Comparison of ENCODE assay signal across 8 cellular contexts in the genomic region with DNA sequence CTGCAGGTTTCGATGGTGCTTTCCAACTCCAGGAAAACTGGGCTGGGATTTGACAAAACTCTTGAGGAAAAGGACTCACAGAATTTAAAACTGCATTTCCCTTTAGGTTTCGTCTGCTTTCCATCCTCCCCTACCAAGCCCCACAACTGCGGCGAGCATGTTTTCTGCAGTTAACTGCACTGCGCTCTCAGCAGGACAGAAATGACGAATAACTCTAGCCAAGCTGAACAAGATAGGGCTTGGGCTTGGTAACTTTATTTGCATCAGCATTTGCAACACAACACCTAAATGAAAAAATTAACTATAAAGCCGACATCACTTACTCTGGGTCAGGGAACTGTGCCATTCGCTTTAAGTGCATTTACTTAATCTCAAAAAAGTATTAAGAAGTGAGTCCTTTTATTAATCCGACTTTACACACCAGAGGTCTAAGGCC. TPM values are rescaled to one million over a fixed set of nuclear protein-coding genes. Genes with fewer than 3 reads are reported as not detected.
A peak's percentile ranks its signal among the peaks of the same experiment; 100 is the strongest.
DNase-seq lines count a peak whose midpoint lies in the region; ATAC-seq and TF ChIP-seq lines count a peak whose summit lies in the region.

No MANE protein-coding gene starts in this region.

- peak in 6 of 7 experiments; percentile 30 to 76 (median 54) for DNase-seq in CD8-positive, alpha-beta T cell
- DNase-seq in SJSA1 (ENCODE audit: low read depth in 1 of 2, low spot score in 2 of 2), result no peak
- no peak for DNase-seq in astrocyte of the cerebellum (ENCODE audit: low read depth)
- no peak for DNase-seq in HuH-7.5 (ENCODE audit: low spot score)

- no peaks in the 10 kb centered on the region for H3K27me3 ChIP-seq in CD8-positive, alpha-beta T cell (ENCODE audit: insufficient read depth, low read length)
- H3K27me3 ChIP-seq in SJSA1 (replicated peaks) (no peaks in the 10 kb centered on the region), iPS-18a (ENCODE audit: control insufficient read depth, insufficient read depth, low read length) (no peaks in the 10 kb centered on the region), skeletal muscle satellite cell (ENCODE audit: control insufficient read depth, insufficient read depth, low read length) (no peaks in the 10 kb centered on the region)

- in situ Hi-C loops in astrocyte of the cerebellum (cut with HindIII; ENCODE audit: low sequenced_read_pairs), result no loop called here

- peaks cover 43% of the 10 kb centered on the region for H3K4me1 Mint-ChIP-seq in CD8-positive, alpha-beta T cell (ENCODE audit: low read depth)

- peak overlapping the region; percentile 98 for H3K27ac Mint-ChIP-seq in CD8-positive, alpha-beta T cell

- peak overlapping the region; percentile 67 for H3K27ac ChIP-seq in CD8-positive, alpha-beta T cell (ENCODE audit: low read depth, low read length)
- H3K27ac ChIP-seq in SJSA1 (0 out of 2 replicates have a peak overlapping the region, but pooled peaks have one; percentile 84), iPS-18a (ENCODE audit: low read length) (peak overlapping the region; percentile 19)

- ATAC-seq in CD8-positive, alpha-beta T cell, result peak; percentile 68
- ATAC-seq in GM19023 (IDR thresholded peaks at IDR 0.05; ENCODE audit: unreplicated experiment) (peak; percentile 46), HG03108 (IDR thresholded peaks at IDR 0.05; ENCODE audit: unreplicated experiment) (peak; percentile 37)

- peak overlapping the region; percentile 86 for H3K4me3 Mint-ChIP-seq in CD8-positive, alpha-beta T cell

- H3K9me3 Mint-ChIP-seq in CD8-positive, alpha-beta T cell, result no peaks in the 10 kb centered on the region

- H3K9ac ChIP-seq in iPS-18a (ENCODE audit: low read length), result peak overlapping the region; percentile 51
- peak overlapping the region; percentile 90 for H3K9ac ChIP-seq in skeletal muscle satellite cell (ENCODE audit: low read depth, low read length)

- peaks cover 21% of the 10 kb centered on the region for H3K4me1 ChIP-seq in CD8-positive, alpha-beta T cell (ENCODE audit: insufficient read depth, low read length)
- peaks cover 9% of the 10 kb centered on the region for H3K4me1 ChIP-seq in SJSA1 (replicated peaks)
- H3K4me1 ChIP-seq in iPS-18a (ENCODE audit: control insufficient read depth, low read depth, low read length), result peaks cover 16% of the 10 kb centered on the region
- peaks cover 20% of the 10 kb centered on the region for H3K4me1 ChIP-seq in skeletal muscle satellite cell (ENCODE audit: control insufficient read depth, insufficient read depth, low read length)

- POLR2A ChIA-PET in CD8-positive, alpha-beta T cell (lab: Charles Lee), result interaction anchor here (0.6 to 3.7 kb wide), 7 partner anchors 11 to 734 kb away, joined by 3 to 50 read pairs (median 4); a partner anchor contains a TSS

- no peak for TF ChIP-seq CTCF in CD8-positive, alpha-beta T cell (IDR thresholded peaks at IDR 0.05)
- TF ChIP-seq CTCF in astrocyte of the cerebellum (IDR thresholded peaks at IDR 0.05; ENCODE audit: low read depth, low read length, missing control alignments), result no peak

- CTCF ChIA-PET in CD8-positive, alpha-beta T cell (lab: Charles Lee), result interaction anchor here (1.0 to 9.0 kb wide), 2 partner anchors 12 to 89 kb away, joined by 3 to 90 read pairs; a partner anchor contains a TSS

- intact Hi-C loops in CD8-positive, alpha-beta T cell (cut with DNase I, micrococcal nuclease), result loop anchor here (5.0 kb wide), 4 partner anchors 553 to 1907 kb away; a partner anchor contains a TSS

- H3K36me3 Mint-ChIP-seq in CD8-positive, alpha-beta T cell, result peaks cover 14% of the 10 kb centered on the region

- peak overlapping the region; percentile 88 for H3K4me2 ChIP-seq in skeletal muscle satellite cell (ENCODE audit: low read length)

- H3K9me3 ChIP-seq in CD8-positive, alpha-beta T cell (ENCODE audit: low read length), result no peaks in the 10 kb centered on the region
- no peaks in the 10 kb centered on the region for H3K9me3 ChIP-seq in SJSA1 (replicated peaks)
- peaks cover 3% of the 10 kb centered on the region for H3K9me3 ChIP-seq in iPS-18a (ENCODE audit: control insufficient read depth, low read depth, low read length)
- H3K9me3 ChIP-seq in skeletal muscle satellite cell (replicated peaks; ENCODE audit: low read length), result no peaks in the 10 kb centered on the region

- H3K4me3 ChIP-seq in CD8-positive, alpha-beta T cell (ENCODE audit: low read depth, low read length), result peak overlapping the region; percentile 70
- H3K4me3 ChIP-seq in SJSA1 (peak overlapping the region; percentile 73), astrocyte of the cerebellum (ENCODE audit: low read depth, low read length) (peak overlapping the region; percentile 82), iPS-18a (ENCODE audit: low read length) (peak overlapping the region; percentile 90), skeletal muscle satellite cell (ENCODE audit: low read length) (peak overlapping the region; percentile 84)

- no peaks in the 10 kb centered on the region for H3K36me3 ChIP-seq in CD8-positive, alpha-beta T cell (ENCODE audit: insufficient read depth, low read length)
- H3K36me3 ChIP-seq in SJSA1 (no peaks in the 10 kb centered on the region; the same call in 1 of the 2 replicates), iPS-18a (ENCODE audit: control insufficient read depth, low read depth, low read length) (no peaks in the 10 kb centered on the region), skeletal muscle satellite cell (ENCODE audit: insufficient read depth, low read length) (no peaks in the 10 kb centered on the region)

- no peaks in the 10 kb centered on the region for H3K27me3 Mint-ChIP-seq in CD8-positive, alpha-beta T cell (ENCODE audit: low read depth)

RNA-seq across cellular contexts. Expression of a gene that starts 0.7 kb away (rescaled TPM):
- 10 to 100 TPM; 27.7 to 29.1 TPM for total RNA-seq in CD8-positive, alpha-beta T cell
- 17.9 and 27.3 TPM in 2 replicates for total RNA-seq in SJSA1 (2014; rRNA removed; shearing (Covaris generic))
- 21.4 and 28.4 TPM in 2 replicates for total RNA-seq in skeletal muscle satellite cell (2012; rRNA removed)

RNA-seq across cellular contexts. Expression of a gene that starts 10.5 kb away (rescaled TPM):
- 1 to 10 TPM; 3.0 to 4.0 TPM for total RNA-seq in CD8-positive, alpha-beta T cell
- total RNA-seq in SJSA1 (2014; rRNA removed; shearing (Covaris generic)), result 79.7 and 86.4 TPM in 2 replicates
- total RNA-seq in skeletal muscle satellite cell (2012; rRNA removed), result 56.1 and 125 TPM in 2 replicates

Comparison
In these comparisons a context has a peak if more than half of its experiments do, and no peak if none do; other contexts are left out.
1. DNase-seq: peak in CD8-positive, alpha-beta T cell (6 of 7); none in SJSA1 (0 of 2), astrocyte of the cerebellum (single experiment) and HuH-7.5 (single experiment).
2. H3K27ac ChIP-seq: peak in every context shown above with its lines; median percentile 84 in SJSA1; 67 in CD8-positive, alpha-beta T cell; 19 in iPS-18a.
3. RNA of a gene that starts 10.5 kb away (total RNA-seq): 79.7 to 86.4 TPM in SJSA1; 3.0 to 4.0 TPM in CD8-positive, alpha-beta T cell; every median in the first group is over 10 times any median in the second.
4. Peak in every context shown above with its lines, with median percentiles within 50 percentile points of each other: ATAC-seq and H3K4me3 ChIP-seq.